In the genomic region with DNA sequence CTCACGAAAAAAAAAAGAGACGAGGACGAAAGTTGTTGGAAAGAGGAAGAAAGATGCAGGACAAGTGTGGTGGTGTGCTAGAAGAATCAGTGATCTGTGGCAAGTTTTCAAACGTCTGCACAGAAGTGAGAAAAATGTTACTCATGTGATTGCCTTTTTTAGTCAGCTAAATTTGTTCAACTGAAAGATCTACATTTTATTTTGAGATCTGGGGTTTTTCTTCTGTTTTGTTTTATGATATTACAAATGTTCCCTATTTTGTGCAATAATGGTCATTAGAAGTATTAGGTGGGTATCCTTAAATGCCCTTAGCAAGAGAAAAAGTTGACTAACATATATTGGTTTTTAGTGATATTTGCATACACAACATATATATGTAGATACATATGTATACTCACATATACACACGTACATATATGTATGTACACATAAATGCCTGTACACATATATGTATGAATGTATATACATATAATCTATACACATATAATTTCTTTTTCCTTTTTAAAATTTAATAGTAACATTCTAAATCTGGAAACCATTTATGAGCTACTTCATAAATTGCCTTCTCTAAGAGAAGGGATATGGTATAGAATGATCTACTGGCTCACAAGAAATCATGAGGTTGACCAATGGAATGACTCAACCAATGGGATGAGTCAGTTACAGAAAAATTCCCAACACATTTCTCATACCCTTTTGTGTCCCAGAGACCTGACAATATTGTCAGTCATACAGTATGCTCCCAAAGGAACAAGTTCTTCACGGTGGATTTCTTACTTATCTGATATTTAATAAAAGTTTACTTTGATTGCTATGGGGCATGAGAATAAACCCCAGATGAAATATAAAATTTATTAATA, we compare ENCODE assay signal across 1 cellular context.
A peak's percentile ranks its signal among the peaks of the same experiment; 100 is the strongest.
TF ChIP-seq lines count a peak whose summit lies in the region.

No MANE protein-coding gene starts in this region.

TF ChIP-seq in GM12878, 131 proteins besides CTCF, POLR2A, EP300 and RAD21 (continued from another document):
- TF ChIP-seq, protein P1, sequence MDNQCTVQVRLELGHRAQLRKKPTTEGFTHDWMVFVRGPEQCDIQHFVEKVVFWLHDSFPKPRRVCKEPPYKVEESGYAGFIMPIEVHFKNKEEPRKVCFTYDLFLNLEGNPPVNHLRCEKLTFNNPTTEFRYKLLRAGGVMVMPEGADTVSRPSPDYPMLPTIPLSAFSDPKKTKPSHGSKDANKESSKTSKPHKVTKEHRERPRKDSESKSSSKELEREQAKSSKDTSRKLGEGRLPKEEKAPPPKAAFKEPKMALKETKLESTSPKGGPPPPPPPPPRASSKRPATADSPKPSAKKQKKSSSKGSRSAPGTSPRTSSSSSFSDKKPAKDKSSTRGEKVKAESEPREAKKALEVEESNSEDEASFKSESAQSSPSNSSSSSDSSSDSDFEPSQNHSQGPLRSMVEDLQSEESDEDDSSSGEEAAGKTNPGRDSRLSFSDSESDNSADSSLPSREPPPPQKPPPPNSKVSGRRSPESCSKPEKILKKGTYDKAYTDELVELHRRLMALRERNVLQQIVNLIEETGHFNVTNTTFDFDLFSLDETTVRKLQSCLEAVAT (IDR thresholded peaks at IDR 0.05) = peak; percentile 81
- TF ChIP-seq TAF1 (IDR thresholded peaks at IDR 0.05; ENCODE audit: borderline replicate concordance, low read depth, low read length) (no peak), SRF (IDR thresholded peaks at IDR 0.05; ENCODE audit: low read depth in 2 of 2, low read length in 2 of 2) (peak in 1 of 2 experiments; percentile 83; a peak in 2 of 4 replicates), RB1 (IDR thresholded peaks at IDR 0.05; ENCODE audit: borderline replicate concordance) (no peak), POLR2AphosphoS2 (IDR thresholded peaks at IDR 0.05; ENCODE audit: low read depth, low read length) (no peak), KDM1A (IDR thresholded peaks at IDR 0.05; ENCODE audit: borderline replicate concordance) (no peak), CBX5 (IDR thresholded peaks at IDR 0.05; ENCODE audit: low read depth) (no peak), NFYA (IDR thresholded peaks at IDR 0.05; ENCODE audit: borderline replicate concordance, low read depth, low read length) (no peak), HDAC2 (IDR thresholded peaks at IDR 0.05) (no peak), MYB (IDR thresholded peaks at IDR 0.05; ENCODE audit: borderline replicate concordance, low read depth, low read length) (peak; percentile 74; the same call in 1 of the 2 replicates), FOXM1 (IDR thresholded peaks at IDR 0.05; ENCODE audit: low read depth, low read length) (peak; percentile 89), CBFB (IDR thresholded peaks at IDR 0.05; ENCODE audit: low read depth) (no peak), EGR1 (IDR thresholded peaks at IDR 0.05; ENCODE audit: borderline replicate concordance in 1 of 2, low read depth in 2 of 2, low read length in 2 of 2) (no peak), JUNB (IDR thresholded peaks at IDR 0.05) (peak; percentile 88), NFIC (IDR thresholded peaks at IDR 0.05; ENCODE audit: low read depth, low read length) (peak; percentile 93), FOS (IDR thresholded peaks at IDR 0.05; ENCODE audit: borderline replicate concordance, extremely low read depth, insufficient read length) (no peak), CHD4 (IDR thresholded peaks at IDR 0.05) (no peak), MYC (IDR thresholded peaks at IDR 0.05; ENCODE audit: insufficient read depth, insufficient read length, insufficient replicate concordance, low read length, severe bottlenecking) (no peak), ZNF274 (IDR thresholded peaks at IDR 0.05; ENCODE audit: insufficient read depth, insufficient read length) (no peak), BHLHE40 (IDR thresholded peaks at IDR 0.05; ENCODE audit: borderline replicate concordance in 1 of 2, low read depth in 2 of 2, low read length in 1 of 2) (peak; percentile 78 to 81), CREM (IDR thresholded peaks at IDR 0.05; ENCODE audit: low read depth) (peak; percentile 73), NR2F1 (conservative IDR thresholded peaks at IDR 0.05) (0 out of 2 replicates have a peak, but pooled peaks have one; percentile 6)
- TF ChIP-seq, protein P2, sequence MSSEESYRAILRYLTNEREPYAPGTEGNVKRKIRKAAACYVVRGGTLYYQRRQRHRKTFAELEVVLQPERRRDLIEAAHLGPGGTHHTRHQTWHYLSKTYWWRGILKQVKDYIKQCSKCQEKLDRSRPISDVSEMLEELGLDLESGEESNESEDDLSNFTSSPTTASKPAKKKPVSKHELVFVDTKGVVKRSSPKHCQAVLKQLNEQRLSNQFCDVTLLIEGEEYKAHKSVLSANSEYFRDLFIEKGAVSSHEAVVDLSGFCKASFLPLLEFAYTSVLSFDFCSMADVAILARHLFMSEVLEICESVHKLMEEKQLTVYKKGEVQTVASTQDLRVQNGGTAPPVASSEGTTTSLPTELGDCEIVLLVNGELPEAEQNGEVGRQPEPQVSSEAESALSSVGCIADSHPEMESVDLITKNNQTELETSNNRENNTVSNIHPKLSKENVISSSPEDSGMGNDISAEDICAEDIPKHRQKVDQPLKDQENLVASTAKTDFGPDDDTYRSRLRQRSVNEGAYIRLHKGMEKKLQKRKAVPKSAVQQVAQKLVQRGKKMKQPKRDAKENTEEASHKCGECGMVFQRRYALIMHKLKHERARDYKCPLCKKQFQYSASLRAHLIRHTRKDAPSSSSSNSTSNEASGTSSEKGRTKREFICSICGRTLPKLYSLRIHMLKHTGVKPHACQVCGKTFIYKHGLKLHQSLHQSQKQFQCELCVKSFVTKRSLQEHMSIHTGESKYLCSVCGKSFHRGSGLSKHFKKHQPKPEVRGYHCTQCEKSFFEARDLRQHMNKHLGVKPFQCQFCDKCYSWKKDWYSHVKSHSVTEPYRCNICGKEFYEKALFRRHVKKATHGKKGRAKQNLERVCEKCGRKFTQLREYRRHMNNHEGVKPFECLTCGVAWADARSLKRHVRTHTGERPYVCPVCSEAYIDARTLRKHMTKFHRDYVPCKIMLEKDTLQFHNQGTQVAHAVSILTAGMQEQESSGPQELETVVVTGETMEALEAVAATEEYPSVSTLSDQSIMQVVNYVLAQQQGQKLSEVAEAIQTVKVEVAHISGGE (CRISPR knock-in tag; IDR thresholded peaks at IDR 0.05) = no peak
- TF ChIP-seq, protein P3, sequence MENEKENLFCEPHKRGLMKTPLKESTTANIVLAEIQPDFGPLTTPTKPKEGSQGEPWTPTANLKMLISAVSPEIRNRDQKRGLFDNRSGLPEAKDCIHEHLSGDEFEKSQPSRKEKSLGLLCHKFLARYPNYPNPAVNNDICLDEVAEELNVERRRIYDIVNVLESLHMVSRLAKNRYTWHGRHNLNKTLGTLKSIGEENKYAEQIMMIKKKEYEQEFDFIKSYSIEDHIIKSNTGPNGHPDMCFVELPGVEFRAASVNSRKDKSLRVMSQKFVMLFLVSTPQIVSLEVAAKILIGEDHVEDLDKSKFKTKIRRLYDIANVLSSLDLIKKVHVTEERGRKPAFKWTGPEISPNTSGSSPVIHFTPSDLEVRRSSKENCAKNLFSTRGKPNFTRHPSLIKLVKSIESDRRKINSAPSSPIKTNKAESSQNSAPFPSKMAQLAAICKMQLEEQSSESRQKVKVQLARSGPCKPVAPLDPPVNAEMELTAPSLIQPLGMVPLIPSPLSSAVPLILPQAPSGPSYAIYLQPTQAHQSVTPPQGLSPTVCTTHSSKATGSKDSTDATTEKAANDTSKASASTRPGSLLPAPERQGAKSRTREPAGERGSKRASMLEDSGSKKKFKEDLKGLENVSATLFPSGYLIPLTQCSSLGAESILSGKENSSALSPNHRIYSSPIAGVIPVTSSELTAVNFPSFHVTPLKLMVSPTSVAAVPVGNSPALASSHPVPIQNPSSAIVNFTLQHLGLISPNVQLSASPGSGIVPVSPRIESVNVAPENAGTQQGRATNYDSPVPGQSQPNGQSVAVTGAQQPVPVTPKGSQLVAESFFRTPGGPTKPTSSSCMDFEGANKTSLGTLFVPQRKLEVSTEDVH (IDR thresholded peaks at IDR 0.05; ENCODE audit: low read depth, partially characterized antibody) = no peak
- TF ChIP-seq, protein P4, sequence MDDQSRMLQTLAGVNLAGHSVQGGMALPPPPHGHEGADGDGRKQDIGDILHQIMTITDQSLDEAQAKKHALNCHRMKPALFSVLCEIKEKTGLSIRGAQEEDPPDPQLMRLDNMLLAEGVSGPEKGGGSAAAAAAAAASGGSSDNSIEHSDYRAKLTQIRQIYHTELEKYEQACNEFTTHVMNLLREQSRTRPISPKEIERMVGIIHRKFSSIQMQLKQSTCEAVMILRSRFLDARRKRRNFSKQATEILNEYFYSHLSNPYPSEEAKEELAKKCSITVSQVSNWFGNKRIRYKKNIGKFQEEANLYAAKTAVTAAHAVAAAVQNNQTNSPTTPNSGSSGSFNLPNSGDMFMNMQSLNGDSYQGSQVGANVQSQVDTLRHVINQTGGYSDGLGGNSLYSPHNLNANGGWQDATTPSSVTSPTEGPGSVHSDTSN (IDR thresholded peaks at IDR 0.05; ENCODE audit: insufficient replicate concordance, low read depth, low read length) = no peak
- TF ChIP-seq, protein P5, sequence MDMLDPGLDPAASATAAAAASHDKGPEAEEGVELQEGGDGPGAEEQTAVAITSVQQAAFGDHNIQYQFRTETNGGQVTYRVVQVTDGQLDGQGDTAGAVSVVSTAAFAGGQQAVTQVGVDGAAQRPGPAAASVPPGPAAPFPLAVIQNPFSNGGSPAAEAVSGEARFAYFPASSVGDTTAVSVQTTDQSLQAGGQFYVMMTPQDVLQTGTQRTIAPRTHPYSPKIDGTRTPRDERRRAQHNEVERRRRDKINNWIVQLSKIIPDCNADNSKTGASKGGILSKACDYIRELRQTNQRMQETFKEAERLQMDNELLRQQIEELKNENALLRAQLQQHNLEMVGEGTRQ (IDR thresholded peaks at IDR 0.05; ENCODE audit: borderline replicate concordance, low read depth, low read length) = no peak
- TF ChIP-seq, protein P6, sequence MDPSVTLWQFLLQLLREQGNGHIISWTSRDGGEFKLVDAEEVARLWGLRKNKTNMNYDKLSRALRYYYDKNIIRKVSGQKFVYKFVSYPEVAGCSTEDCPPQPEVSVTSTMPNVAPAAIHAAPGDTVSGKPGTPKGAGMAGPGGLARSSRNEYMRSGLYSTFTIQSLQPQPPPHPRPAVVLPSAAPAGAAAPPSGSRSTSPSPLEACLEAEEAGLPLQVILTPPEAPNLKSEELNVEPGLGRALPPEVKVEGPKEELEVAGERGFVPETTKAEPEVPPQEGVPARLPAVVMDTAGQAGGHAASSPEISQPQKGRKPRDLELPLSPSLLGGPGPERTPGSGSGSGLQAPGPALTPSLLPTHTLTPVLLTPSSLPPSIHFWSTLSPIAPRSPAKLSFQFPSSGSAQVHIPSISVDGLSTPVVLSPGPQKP (IDR thresholded peaks at IDR 0.05; ENCODE audit: low read depth, low read length) = no peak
- TF ChIP-seq, protein P7, sequence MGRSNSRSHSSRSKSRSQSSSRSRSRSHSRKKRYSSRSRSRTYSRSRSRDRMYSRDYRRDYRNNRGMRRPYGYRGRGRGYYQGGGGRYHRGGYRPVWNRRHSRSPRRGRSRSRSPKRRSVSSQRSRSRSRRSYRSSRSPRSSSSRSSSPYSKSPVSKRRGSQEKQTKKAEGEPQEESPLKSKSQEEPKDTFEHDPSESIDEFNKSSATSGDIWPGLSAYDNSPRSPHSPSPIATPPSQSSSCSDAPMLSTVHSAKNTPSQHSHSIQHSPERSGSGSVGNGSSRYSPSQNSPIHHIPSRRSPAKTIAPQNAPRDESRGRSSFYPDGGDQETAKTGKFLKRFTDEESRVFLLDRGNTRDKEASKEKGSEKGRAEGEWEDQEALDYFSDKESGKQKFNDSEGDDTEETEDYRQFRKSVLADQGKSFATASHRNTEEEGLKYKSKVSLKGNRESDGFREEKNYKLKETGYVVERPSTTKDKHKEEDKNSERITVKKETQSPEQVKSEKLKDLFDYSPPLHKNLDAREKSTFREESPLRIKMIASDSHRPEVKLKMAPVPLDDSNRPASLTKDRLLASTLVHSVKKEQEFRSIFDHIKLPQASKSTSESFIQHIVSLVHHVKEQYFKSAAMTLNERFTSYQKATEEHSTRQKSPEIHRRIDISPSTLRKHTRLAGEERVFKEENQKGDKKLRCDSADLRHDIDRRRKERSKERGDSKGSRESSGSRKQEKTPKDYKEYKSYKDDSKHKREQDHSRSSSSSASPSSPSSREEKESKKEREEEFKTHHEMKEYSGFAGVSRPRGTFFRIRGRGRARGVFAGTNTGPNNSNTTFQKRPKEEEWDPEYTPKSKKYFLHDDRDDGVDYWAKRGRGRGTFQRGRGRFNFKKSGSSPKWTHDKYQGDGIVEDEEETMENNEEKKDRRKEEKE (IDR thresholded peaks at IDR 0.05) = no peak
